In the genomic region with DNA sequence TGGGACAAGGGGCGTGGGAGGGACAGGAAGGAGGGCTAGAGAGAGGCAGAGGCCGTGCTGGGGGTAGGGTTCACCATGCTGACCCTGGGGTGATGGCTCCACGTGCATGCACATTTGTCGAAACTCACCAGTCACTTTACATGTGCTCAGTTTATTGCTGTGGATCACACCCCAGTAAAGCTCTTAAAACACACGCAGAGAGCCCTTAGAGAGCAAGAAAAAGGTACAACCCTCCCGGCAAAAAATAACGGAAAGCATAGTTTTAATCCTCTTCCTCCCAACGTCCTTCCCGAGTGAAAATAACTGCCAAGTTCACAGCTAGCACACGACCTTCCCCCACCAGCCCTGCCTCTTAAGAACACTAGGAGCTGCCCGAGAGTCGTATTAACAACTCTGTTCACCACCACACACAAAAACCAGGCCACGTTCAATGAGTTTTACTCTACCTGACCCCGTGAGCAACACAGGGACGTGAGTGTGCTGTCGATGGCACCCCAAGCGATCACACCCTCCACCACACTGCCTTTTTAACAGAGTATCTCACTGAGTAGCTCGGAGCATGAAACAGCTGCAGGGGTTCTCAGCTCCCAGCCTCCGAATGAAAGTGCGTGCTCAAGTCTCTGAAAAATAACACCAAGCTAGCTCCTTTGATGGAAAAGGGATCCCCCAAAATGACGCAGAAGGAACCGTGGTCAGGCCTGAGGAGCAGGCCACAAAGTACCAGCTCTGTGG, we compare ENCODE assay signal across 9 cellular contexts. TPM values are rescaled to one million over a fixed set of nuclear protein-coding genes. Genes with fewer than 3 reads are reported as not detected.
DNase-seq lines count a peak whose midpoint lies in the region; ATAC-seq and TF ChIP-seq lines count a peak whose summit lies in the region.
"Had no signal": no experiment of that assay in that cellular context is flagged by ENCODE, and none has a peak within 500 bp of the region (broad histone marks: within the 10 kb centered on the region; RNA-seq: fewer than 3 reads in every experiment).

No MANE protein-coding gene starts in this region.

- no peak for ATAC-seq in thoracic aorta (ENCODE audit: insufficient number of reproducible peaks, low FRiP score, low read depth)
- no peak for ATAC-seq in GM19324 (IDR thresholded peaks at IDR 0.05; ENCODE audit: low FRiP score, unreplicated experiment)
- no peak for ATAC-seq in HG02938 (IDR thresholded peaks at IDR 0.05; ENCODE audit: unreplicated experiment)

- peak; percentile 64 for TF ChIP-seq CTCF in kidney epithelial cell (IDR thresholded peaks at IDR 0.05; ENCODE audit: insufficient read depth, low read length, poor library complexity, severe bottlenecking)
- peak; percentile 31 for TF ChIP-seq CTCF in thoracic aorta (IDR thresholded peaks at IDR 0.05)

- H3K36me3 ChIP-seq in adipocyte (ENCODE audit: control insufficient read depth, insufficient read depth, low read length, severe bottlenecking) (no peaks in the 10 kb centered on the region), kidney epithelial cell (ENCODE audit: control insufficient read depth, insufficient read depth, low read length) (no peaks in the 10 kb centered on the region), thoracic aorta (no peaks in the 10 kb centered on the region)

- H3K9me3 ChIP-seq in adipocyte (ENCODE audit: control insufficient read depth, low read length) (no peaks in the 10 kb centered on the region), thoracic aorta (no peaks in the 10 kb centered on the region)

- no peaks in the 10 kb centered on the region for H3K27me3 ChIP-seq in adipocyte (replicated peaks; ENCODE audit: control insufficient read depth, insufficient read depth, low read length)
- H3K27me3 ChIP-seq in kidney epithelial cell (ENCODE audit: control insufficient read depth, insufficient read depth, low read length): no peaks in the 10 kb centered on the region
- H3K27me3 ChIP-seq in thoracic aorta (replicated peaks; ENCODE audit: insufficient read depth): no peaks in the 10 kb centered on the region

- H3K4me1 ChIP-seq in adipocyte (ENCODE audit: control insufficient read depth, insufficient read depth, low read length) (peaks cover 37% of the 10 kb centered on the region), thoracic aorta (ENCODE audit: control insufficient read depth in 1 of 2, low read depth in 2 of 2) (peaks cover 4 to 34% of the 10 kb centered on the region in 2 donors)

- DNase-seq in activated CD4-positive, alpha-beta T cell treated with anti-CD3 and anti-CD28 coated beads for 1 hour: peak; percentile 10
- DNase-seq in activated CD4-positive, alpha-beta T cell treated with anti-CD3 and anti-CD28 coated beads, Interleukin-2, amount 50 U/mL, for 48 hours: no peak
- peak; percentile 69 for DNase-seq in adipocyte (ENCODE audit: low read depth)
- no peak for DNase-seq in kidney epithelial cell (ENCODE audit: low read depth)
- DNase-seq in thoracic aorta (ENCODE audit: low spot score): no peak
- no peak for DNase-seq in COLO668 (lab: John Stamatoyannopoulos, UW; ENCODE audit: unreplicated experiment)

- no peak overlapping the region for H3K27ac ChIP-seq in thoracic aorta
- H3K27ac ChIP-seq: C4-2B had no signal

- H3K4me3 ChIP-seq in adipocyte (ENCODE audit: low read length) (no peak overlapping the region), kidney epithelial cell (ENCODE audit: low read depth, low read length) (no peak overlapping the region), thoracic aorta (no peak overlapping the region)

- peak overlapping the region; percentile 44 for H3K9ac ChIP-seq in adipocyte (ENCODE audit: low read length)

RNA-seq across cellular contexts. Expression of gene TAF4, which starts 39.7 kb away (rescaled TPM):
- total RNA-seq in kidney epithelial cell (5.9 and 24.9 TPM in 2 replicates), thoracic aorta (10 to 100 TPM; 10.4 to 11.0 TPM)

Comparison
In these comparisons a context has a peak if more than half of its experiments do, and no peak if none do; other contexts are left out.
1. DNase-seq: peak in activated CD4-positive, alpha-beta T cell treated with anti-CD3 and anti-CD28 coated beads for 1 hour (single experiment) and adipocyte (single experiment); none in activated CD4-positive, alpha-beta T cell treated with anti-CD3 and anti-CD28 coated beads, Interleukin-2, amount 50 U/mL, for 48 hours (0 of 2), kidney epithelial cell (single experiment), thoracic aorta (single experiment) and COLO668 (single experiment).